24 cellular contexts compared by ENCODE assay signal in genomic region chr10:77228559-77228958, GRCh38.
DNase-seq lines count a peak whose midpoint lies in the region; TF ChIP-seq lines count a peak whose summit lies in the region.
"Had no signal": no experiment of that assay in that cellular context is flagged by ENCODE, and none has a peak within 500 bp of the region (broad histone marks: within the 10 kb centered on the region; RNA-seq: fewer than 3 reads in every experiment).

No MANE protein-coding gene starts in this region.

- H3K27me3 ChIP-seq in stomach smooth muscle (ENCODE audit: control insufficient read depth in 1 of 2, insufficient read depth in 2 of 2, low read length in 2 of 2) (no peaks in the 10 kb centered on the region), brain microvascular endothelial cell (replicated peaks) (no peaks in the 10 kb centered on the region), vagina (no peaks in the 10 kb centered on the region)

- no peak for TF ChIP-seq POLR2A in vagina (IDR thresholded peaks at IDR 0.05)

- peaks cover 6% of the 10 kb centered on the region for H3K9me3 Mint-ChIP-seq in Calu3 (ENCODE audit: low read depth, unreplicated experiment)
- H3K9me3 Mint-ChIP-seq: activated B cell treated with CpG ODN at 0.5 μM for 24 hours; activated naive CD4-positive, alpha-beta T cell treated with anti-CD3 and anti-CD28 coated beads, Interleukin-2, amount 50 U/mL, for 24 hours; CD8-positive, alpha-beta memory T cell; dendritic cell treated with granulocyte-macrophage colony-stimulating factor and Interleukin-4, amounts not matched to agents 40 ng/mL and 50 ng/mL, for 4 days; stimulated activated naive CD8-positive, alpha-beta T cell treated with anti-CD3 and anti-CD28 coated beads, Interleukin-15, Interleukin-2, amounts not matched to agents 100 ng/mL and 50 ng/mL, for 24 hours; T-helper 2 cell treated with Interferon-gamma antibody and Interleukin-4, amounts not matched to agents 5 μg/mL and 100 μg/mL, for 36 hours had no signal

- no peak overlapping the region for H3K27ac Mint-ChIP-seq in Calu3 (ENCODE audit: unreplicated experiment)
- H3K27ac Mint-ChIP-seq: activated B cell treated with CpG ODN at 0.5 μM for 24 hours; activated naive CD4-positive, alpha-beta T cell treated with anti-CD3 and anti-CD28 coated beads, Interleukin-2, amount 50 U/mL, for 24 hours; B cell; CD8-positive, alpha-beta memory T cell; dendritic cell treated with granulocyte-macrophage colony-stimulating factor and Interleukin-4, amounts not matched to agents 40 ng/mL and 50 ng/mL, for 4 days; H9; stimulated activated naive CD8-positive, alpha-beta T cell treated with anti-CD3 and anti-CD28 coated beads, Interleukin-15, Interleukin-2, amounts not matched to agents 100 ng/mL and 50 ng/mL, for 24 hours; T-helper 2 cell treated with Interferon-gamma antibody and Interleukin-4, amounts not matched to agents 5 μg/mL and 100 μg/mL, for 36 hours; type B pancreatic cell had no signal

- H3K9ac ChIP-seq in stomach smooth muscle (ENCODE audit: low read length in 2 of 2) = peak overlapping the region; percentile 11 to 21

- no TSS peak for BruUV-seq in Calu3 (replicated peaks; lab: Mats Ljungman, UMichigan)

- no peaks in the 10 kb centered on the region for H3K9me3 ChIP-seq in stomach smooth muscle (ENCODE audit: control insufficient read depth in 2 of 2, low read length in 2 of 2)
- H3K9me3 ChIP-seq in vagina = no peaks in the 10 kb centered on the region
- H3K9me3 ChIP-seq: A549 had no signal

- CTCF ChIA-PET in Calu3 (lab: Charles Lee) = no interaction called here

- H3K27me3 Mint-ChIP-seq in Calu3 (ENCODE audit: unreplicated experiment) = no peaks in the 10 kb centered on the region
- H3K27me3 Mint-ChIP-seq: activated B cell treated with CpG ODN at 0.5 μM for 24 hours; activated naive CD4-positive, alpha-beta T cell treated with anti-CD3 and anti-CD28 coated beads, Interleukin-2, amount 50 U/mL, for 24 hours had no signal

- no peaks in the 10 kb centered on the region for H3K36me3 Mint-ChIP-seq in Calu3 (ENCODE audit: insufficient read depth, unreplicated experiment)
- H3K36me3 Mint-ChIP-seq: activated naive CD4-positive, alpha-beta T cell treated with anti-CD3 and anti-CD28 coated beads, Interleukin-2, amount 50 U/mL, for 24 hours; CD8-positive, alpha-beta memory T cell; type B pancreatic cell had no signal

- TF ChIP-seq CTCF in brain microvascular endothelial cell (IDR thresholded peaks at IDR 0.05; ENCODE audit: low read depth, low read length, missing control alignments) (no peak), Calu3 (IDR thresholded peaks at IDR 0.05; ENCODE audit: unreplicated experiment) (no peak), vagina (IDR thresholded peaks at IDR 0.05) (no peak)

- H3K4me1 ChIP-seq in stomach smooth muscle (ENCODE audit: control insufficient read depth, insufficient read depth, low read length) (peaks cover 27% of the 10 kb centered on the region), vagina (no peaks in the 10 kb centered on the region)

- H3K36me3 ChIP-seq in stomach smooth muscle (ENCODE audit: control insufficient read depth in 2 of 2, insufficient read depth in 2 of 2, low read length in 2 of 2) = no peaks in the 10 kb centered on the region
- no peaks in the 10 kb centered on the region for H3K36me3 ChIP-seq in brain microvascular endothelial cell (replicated peaks)
- H3K36me3 ChIP-seq in vagina = no peaks in the 10 kb centered on the region

- H3K4me3 ChIP-seq in stomach smooth muscle (ENCODE audit: low read length in 2 of 2) = no peak overlapping the region
- H3K4me3 ChIP-seq in brain microvascular endothelial cell (ENCODE audit: low read depth, low read length) = no peak overlapping the region
- no peak overlapping the region for H3K4me3 ChIP-seq in vagina
- H3K4me3 ChIP-seq: A549, lung had no signal

- H3K4me3 Mint-ChIP-seq in Calu3 (ENCODE audit: low read depth, unreplicated experiment) = no peak overlapping the region
- H3K4me3 Mint-ChIP-seq: activated B cell treated with CpG ODN at 0.5 μM for 24 hours; activated naive CD4-positive, alpha-beta T cell treated with anti-CD3 and anti-CD28 coated beads, Interleukin-2, amount 50 U/mL, for 24 hours; B cell; CD8-positive, alpha-beta memory T cell; dendritic cell treated with granulocyte-macrophage colony-stimulating factor and Interleukin-4, amounts not matched to agents 40 ng/mL and 50 ng/mL, for 4 days; H9; neural crest cell; stimulated activated naive CD8-positive, alpha-beta T cell treated with anti-CD3 and anti-CD28 coated beads, Interleukin-15, Interleukin-2, amounts not matched to agents 100 ng/mL and 50 ng/mL, for 24 hours; T-helper 2 cell treated with Interferon-gamma antibody and Interleukin-4, amounts not matched to agents 5 μg/mL and 100 μg/mL, for 36 hours; type B pancreatic cell had no signal

- intact Hi-C loops in Calu3 (cut with micrococcal nuclease; ENCODE audit: unreplicated experiment) (no loop called here), vagina (cut with DNase I) (no loop called here)

- H3K27ac ChIP-seq in stomach smooth muscle (ENCODE audit: low read length) = peak overlapping the region; percentile 70
- H3K27ac ChIP-seq in brain microvascular endothelial cell = no peak overlapping the region
- H3K27ac ChIP-seq in vagina = no peak overlapping the region
- H3K27ac ChIP-seq: A549 had no signal

- DNase-seq in NCI-H2081 (lab: John Stamatoyannopoulos, UW) = peak; percentile 25 to 59
- no peak for DNase-seq in NCI-H2081 treated with DMSO at 0.1 percent for 48 hours (lab: John Stamatoyannopoulos, UW)
- DNase-seq in NCI-H2029 treated with DMSO at 0.1 percent for 48 hours (lab: John Stamatoyannopoulos, UW) = peak; percentile 78
- DNase-seq in astrocyte of the hippocampus (ENCODE audit: low read depth, low spot score) = peak; percentile 56
- no peak for DNase-seq in brain microvascular endothelial cell
- DNase-seq in Calu3 = no peak
- no peak for DNase-seq in vagina (ENCODE audit: extremely low spot score in 2 of 2)
- DNase-seq: activated B cell treated with CpG ODN at 0.5 μM for 24 hours; CD8-positive, alpha-beta memory T cell; H9; islet precursor cell; KG1; NCI-H1930; stimulated activated CD4-positive, alpha-beta T cell treated with anti-CD3 and anti-CD28 coated beads, Interleukin-15, amount 100 ng/mL, for 24 hours had no signal

- H3K4me1 Mint-ChIP-seq in Calu3 (ENCODE audit: low read depth, unreplicated experiment) = peaks cover 53% of the 10 kb centered on the region
- H3K4me1 Mint-ChIP-seq: activated naive CD4-positive, alpha-beta T cell treated with anti-CD3 and anti-CD28 coated beads, Interleukin-2, amount 50 U/mL, for 24 hours had no signal

- in situ Hi-C loops in brain microvascular endothelial cell (cut with HindIII; ENCODE audit: low pct_ligation_motif_present, low sequenced_read_pairs) = no loop called here

Comparison
In these comparisons a context has a peak if more than half of its experiments do, and no peak if none do; other contexts are left out.
1. DNase-seq: peak in NCI-H2081 (2 of 2), NCI-H2029 treated with DMSO at 0.1 percent for 48 hours (single experiment) and astrocyte of the hippocampus (single experiment); none in NCI-H2081 treated with DMSO at 0.1 percent for 48 hours (single experiment), brain microvascular endothelial cell (single experiment), Calu3 (single experiment) and vagina (0 of 2).